In genomic region chr12:104986022-104986941, GRCh38 we compare ENCODE assay signal across 1 cellular context.
TF ChIP-seq lines count a peak whose summit lies in the region.

Gene NOPCHAP1, plus strand, starts transcription at chr12:104986316. Its CDS starts 37 bp downstream, at chr12:104986353.

TF ChIP-seq in HepG2, 621 proteins besides CTCF, POLR2A, EP300 and RAD21 (continued from another document):
- no peak for TF ChIP-seq REST (IDR thresholded peaks at IDR 0.05; ENCODE audit: borderline replicate concordance in 1 of 2, low read depth in 1 of 2, low read length in 2 of 2)
- no peak for TF ChIP-seq FUBP1 (CRISPR knock-in tag; IDR thresholded peaks at IDR 0.05; ENCODE audit: borderline replicate concordance)
- TF ChIP-seq ARNT2 (CRISPR knock-in tag; IDR thresholded peaks at IDR 0.05; ENCODE audit: low read depth), result no peak
- TF ChIP-seq ZNF333 (CRISPR knock-in tag; IDR thresholded peaks at IDR 0.05; ENCODE audit: borderline replicate concordance), result no peak; the same call in 1 of the 2 replicates
- peak; percentile 43; the same call in 1 of the 2 replicates for TF ChIP-seq BHLHE40 (IDR thresholded peaks at IDR 0.05; ENCODE audit: low read length)
- TF ChIP-seq PAWR (CRISPR knock-in tag; IDR thresholded peaks at IDR 0.05; ENCODE audit: borderline replicate concordance), result no peak
- no peak for TF ChIP-seq ZNF232 (CRISPR knock-in tag; IDR thresholded peaks at IDR 0.05; ENCODE audit: borderline replicate concordance)
- TF ChIP-seq E2F1 (CRISPR knock-in tag; IDR thresholded peaks at IDR 0.05), result no peak
- no peak; the same call in 1 of the 2 replicates for TF ChIP-seq ZNF614 (CRISPR knock-in tag; IDR thresholded peaks at IDR 0.05; ENCODE audit: borderline replicate concordance)
- TF ChIP-seq PBX3 (CRISPR knock-in tag; IDR thresholded peaks at IDR 0.05; ENCODE audit: borderline replicate concordance), result no peak
- no peak for TF ChIP-seq CSRNP1 (CRISPR knock-in tag; IDR thresholded peaks at IDR 0.05)
- TF ChIP-seq ZNF639 (CRISPR knock-in tag; conservative IDR thresholded peaks at IDR 0.05), result 0 out of 2 replicates have a peak, but pooled peaks have one; percentile 28
- 0 out of 2 replicates have a peak, but pooled peaks have one; percentile 17 for TF ChIP-seq GZF1 (CRISPR knock-in tag; IDR thresholded peaks at IDR 0.05)
- peak; percentile 57; the same call in 1 of the 2 replicates for TF ChIP-seq DR1 (CRISPR knock-in tag; IDR thresholded peaks at IDR 0.05)
- no peak for TF ChIP-seq ZNF772 (CRISPR knock-in tag; IDR thresholded peaks at IDR 0.05)
- TF ChIP-seq FOXM1 (CRISPR knock-in tag; IDR thresholded peaks at IDR 0.05), result no peak
- TF ChIP-seq TERF1 (CRISPR knock-in tag; IDR thresholded peaks at IDR 0.05), result no peak
- TF ChIP-seq REPIN1 (CRISPR knock-in tag; IDR thresholded peaks at IDR 0.05; ENCODE audit: borderline replicate concordance, low read depth), result peak; percentile 27; the same call in 1 of the 2 replicates
- TF ChIP-seq PITX1 (CRISPR knock-in tag; IDR thresholded peaks at IDR 0.05), result no peak; the same call in 1 of the 2 replicates
